ENCODE assay signal across 28 cellular contexts in genomic region chr1:211653329-211653728, GRCh38. TPM values are rescaled to one million over a fixed set of nuclear protein-coding genes. Genes with fewer than 3 reads are reported as not detected.
DNase-seq lines count a peak whose midpoint lies in the region; ATAC-seq, FAIRE-seq and TF ChIP-seq lines count a peak whose summit lies in the region.
"Had no signal": no experiment of that assay in that cellular context is flagged by ENCODE, and none has a peak within 500 bp of the region (broad histone marks: within the 10 kb centered on the region; RNA-seq: fewer than 3 reads in every experiment).

No MANE protein-coding gene starts in this region.

- WGBS in mesendoderm (ENCODE audit: extremely low coverage, insufficient coverage, low lambda C conversion rate): no CpG with 5 or more reads among the region's 4 CpGs

- H3K27ac Mint-ChIP-seq in chondrocyte (ENCODE audit: unreplicated experiment): no peak overlapping the region
- H3K27ac Mint-ChIP-seq: mesothelial cell of epicardium; natural killer cell; T-helper 2 cell treated with Interferon-gamma antibody and Interleukin-4, amounts not matched to agents 5 μg/mL and 100 μg/mL, for 36 hours; WTC11 had no signal

- peaks cover 39% of the 10 kb centered on the region for H3K4me1 ChIP-seq in ACC112 (ENCODE audit: control insufficient read depth, insufficient read depth, low read length, unreplicated experiment)
- no peaks in the 10 kb centered on the region for H3K4me1 ChIP-seq in mesendoderm (ENCODE audit: control insufficient read depth, low read depth, low read length)
- H3K4me1 ChIP-seq: colonic mucosa, parathyroid adenoma had no signal

- H3K56ac ChIP-seq in mesendoderm (ENCODE audit: low read length): no peak overlapping the region

- H3K4me2 ChIP-seq in mesendoderm (ENCODE audit: low read length): no peak overlapping the region
- H3K4me2 ChIP-seq: SK-N-SH had no signal

- H4K8ac ChIP-seq in mesendoderm (ENCODE audit: low read depth, low read length): no peak overlapping the region

- no peaks in the 10 kb centered on the region for H3K36me3 Mint-ChIP-seq in chondrocyte (ENCODE audit: low read depth)
- H3K36me3 Mint-ChIP-seq: CD14-positive monocyte, mesothelial cell of epicardium, natural killer cell, WTC11 had no signal

- no peak for TF ChIP-seq EP300 in Ishikawa (IDR thresholded peaks at IDR 0.05; ENCODE audit: borderline replicate concordance)

- no peak overlapping the region for H3K4me3 Mint-ChIP-seq in chondrocyte (ENCODE audit: unreplicated experiment)
- H3K4me3 Mint-ChIP-seq: effector memory CD8-positive, alpha-beta T cell; mesothelial cell of epicardium; natural killer cell; T-helper 2 cell treated with Interferon-gamma antibody and Interleukin-4, amounts not matched to agents 5 μg/mL and 100 μg/mL, for 36 hours; WTC11 had no signal

- no peak overlapping the region for H2BK120ac ChIP-seq in mesendoderm (ENCODE audit: low read depth, low read length)

- H3K18ac ChIP-seq in mesendoderm (ENCODE audit: low read length): no peak overlapping the region

- no peaks in the 10 kb centered on the region for H3K27me3 Mint-ChIP-seq in chondrocyte (ENCODE audit: low read depth)

- no peak for TF ChIP-seq RAD21 in Ishikawa (IDR thresholded peaks at IDR 0.05; ENCODE audit: low read depth)

- peak; percentile 33 for DNase-seq in chondrocyte (ENCODE audit: low spot score)
- peak; percentile 50 for DNase-seq in mesendoderm
- DNase-seq in NCI-H774 (lab: John Stamatoyannopoulos, UW): no peak
- DNase-seq in HPDE6-E6E7 (ENCODE audit: extremely low spot score): no peak
- no peak for DNase-seq in GM19239 (ENCODE audit: insufficient read length, low spot score)
- DNase-seq: activated CD4-positive, alpha-beta T cell treated with anti-CD3 and anti-CD28 coated beads, Interleukin-2, amount 50 U/mL, for 48 hours; activated effector memory CD4-positive, alpha-beta T cell treated with Interleukin-2 at 50 U/mL for 16 hours; brain microvascular endothelial cell; colonic mucosa; effector memory CD8-positive, alpha-beta T cell; left lung; natural killer cell; NCI-H2081 treated with DMSO at 0.1 percent for 48 hours; NCI-H446 treated with DMSO at 0.1 percent for 48 hours; RPMI8226; SK-N-SH; stimulated activated CD4-positive, alpha-beta T cell treated with anti-CD3 and anti-CD28 coated beads, Interleukin-15, amount 100 ng/mL, for 24 hours had no signal

- H2BK15ac ChIP-seq in mesendoderm (replicated peaks; ENCODE audit: low read depth): no peak overlapping the region

- H3K27me3 ChIP-seq in ACC112 (ENCODE audit: insufficient read depth, low read length) (no peaks in the 10 kb centered on the region), mesendoderm (ENCODE audit: insufficient read depth, low read length, poor library complexity) (no peaks in the 10 kb centered on the region)
- H3K27me3 ChIP-seq: brain microvascular endothelial cell, colonic mucosa, left lung, right lobe of liver, upper lobe of left lung had no signal

- no peak overlapping the region for H3K23ac ChIP-seq in mesendoderm (ENCODE audit: low read length)

- H2AK5ac ChIP-seq in mesendoderm (ENCODE audit: low read length): no peak overlapping the region

- no peak for ATAC-seq in GM19467 (IDR thresholded peaks at IDR 0.05; ENCODE audit: unreplicated experiment)
- ATAC-seq: effector memory CD8-positive, alpha-beta T cell; left lung; natural killer cell; WTC11 had no signal

- no peak overlapping the region for H2AFZ ChIP-seq in ACC112 (ENCODE audit: low read length, unreplicated experiment)
- H2AFZ ChIP-seq: parathyroid adenoma had no signal

- H3K36me3 ChIP-seq in ACC112 (ENCODE audit: insufficient read depth, low read length) (no peaks in the 10 kb centered on the region), mesendoderm (ENCODE audit: control insufficient read depth, insufficient read depth, low read length) (no peaks in the 10 kb centered on the region)
- H3K36me3 ChIP-seq: brain microvascular endothelial cell, colonic mucosa, left lung, right lobe of liver, upper lobe of left lung had no signal

- H3K4me1 Mint-ChIP-seq in chondrocyte (ENCODE audit: low read depth): peaks cover 21% of the 10 kb centered on the region

- no peak overlapping the region for H4K5ac ChIP-seq in mesendoderm (ENCODE audit: low read length)

- H3K4me3 ChIP-seq in ACC112 (ENCODE audit: low read depth, low read length): no peak overlapping the region
- no peak overlapping the region for H3K4me3 ChIP-seq in mesendoderm (ENCODE audit: low read length)
- H3K4me3 ChIP-seq: colonic mucosa, left lung, right lobe of liver, upper lobe of left lung had no signal

- no peak for TF ChIP-seq CTCF in chondrocyte (IDR thresholded peaks at IDR 0.05)

- no peaks in the 10 kb centered on the region for H3K79me2 ChIP-seq in ACC112 (ENCODE audit: control insufficient read depth, insufficient read depth, low read length, unreplicated experiment)
- no peaks in the 10 kb centered on the region for H3K79me2 ChIP-seq in mesendoderm (ENCODE audit: control insufficient read depth, insufficient read depth, low read length)
- H3K79me2 ChIP-seq: parathyroid adenoma had no signal

- H3K27ac ChIP-seq in ACC112 (ENCODE audit: low read depth, low read length) (peak overlapping the region; percentile 75), mesendoderm (ENCODE audit: low read depth, low read length) (no peak overlapping the region)
- H3K27ac ChIP-seq: colonic mucosa, left lung, parathyroid adenoma, right lobe of liver, upper lobe of left lung had no signal

- FAIRE-seq in GM19239 (lab: Jason Lieb, UNC): no peak
- FAIRE-seq: GM18507 had no signal

- H3K9me3 Mint-ChIP-seq in chondrocyte (ENCODE audit: low read depth): no peaks in the 10 kb centered on the region
- H3K9me3 Mint-ChIP-seq: CD14-positive monocyte; effector memory CD8-positive, alpha-beta T cell; mesothelial cell of epicardium; natural killer cell; T-helper 2 cell treated with Interferon-gamma antibody and Interleukin-4, amounts not matched to agents 5 μg/mL and 100 μg/mL, for 36 hours; WTC11 had no signal

- H2BK5ac ChIP-seq in mesendoderm (ENCODE audit: low read length): no peak overlapping the region

- H3K9ac ChIP-seq in mesendoderm (ENCODE audit: low read length): no peak overlapping the region
- H3K9ac ChIP-seq: parathyroid adenoma, SK-N-SH had no signal

- H3K79me1 ChIP-seq in mesendoderm (ENCODE audit: low read length): no peaks in the 10 kb centered on the region

- H3K4ac ChIP-seq in mesendoderm (ENCODE audit: low read depth, low read length): no peak overlapping the region

TF ChIP-seq in Ishikawa, 13 proteins besides CTCF, POLR2A, EP300 and RAD21:
- TF ChIP-seq REST (IDR thresholded peaks at IDR 0.05; ENCODE audit: low read depth) (no peak), TEAD4 (IDR thresholded peaks at IDR 0.05) (peak; percentile 58), CEBPB (IDR thresholded peaks at IDR 0.05) (peak; percentile 93)

RNA-seq across cellular contexts. Expression of gene NEK2, which starts 22.1 kb away (rescaled TPM):
- total RNA-seq in chondrocyte: 2.3 to 4.1 TPM (median 3.2 TPM) in 3 replicates
- 13.0 TPM for polyA plus RNA-seq in mesendoderm (2013, experiment 1 of 2)
- polyA plus RNA-seq in mesendoderm (2013, experiment 2 of 2): 13.9 TPM
- polyA plus RNA-seq: CD14-positive monocyte had no signal

Comparison
In these comparisons a context has a peak if more than half of its experiments do, and no peak if none do; other contexts are left out.
1. DNase-seq: peak in chondrocyte (single experiment) and mesendoderm (single experiment); none in NCI-H774 (single experiment), HPDE6-E6E7 (single experiment) and GM19239 (single experiment).